1 cellular context compared by ENCODE assay signal in genomic region chr2:3536682-3537632, GRCh38.
A peak's percentile ranks its signal among the peaks of the same experiment; 100 is the strongest.
TF ChIP-seq lines count a peak whose summit lies in the region.

No MANE protein-coding gene starts in this region.

TF ChIP-seq in HepG2, 621 proteins besides CTCF, POLR2A, EP300 and RAD21 (continued from another document):
- TF ChIP-seq TIGD3 (CRISPR knock-in tag; IDR thresholded peaks at IDR 0.05; ENCODE audit: borderline replicate concordance), result no peak
- TF ChIP-seq, protein P1, sequence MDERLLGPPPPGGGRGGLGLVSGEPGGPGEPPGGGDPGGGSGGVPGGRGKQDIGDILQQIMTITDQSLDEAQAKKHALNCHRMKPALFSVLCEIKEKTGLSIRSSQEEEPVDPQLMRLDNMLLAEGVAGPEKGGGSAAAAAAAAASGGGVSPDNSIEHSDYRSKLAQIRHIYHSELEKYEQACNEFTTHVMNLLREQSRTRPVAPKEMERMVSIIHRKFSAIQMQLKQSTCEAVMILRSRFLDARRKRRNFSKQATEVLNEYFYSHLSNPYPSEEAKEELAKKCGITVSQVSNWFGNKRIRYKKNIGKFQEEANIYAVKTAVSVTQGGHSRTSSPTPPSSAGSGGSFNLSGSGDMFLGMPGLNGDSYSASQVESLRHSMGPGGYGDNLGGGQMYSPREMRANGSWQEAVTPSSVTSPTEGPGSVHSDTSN (CRISPR knock-in tag; IDR thresholded peaks at IDR 0.05), result no peak; the same call in 1 of the 2 replicates
- no peak; the same call in 1 of the 2 replicates for TF ChIP-seq TBX2 (CRISPR knock-in tag; IDR thresholded peaks at IDR 0.05; ENCODE audit: borderline replicate concordance)
- TF ChIP-seq GABPA (IDR thresholded peaks at IDR 0.05; ENCODE audit: low read depth, low read length), result peak; percentile 50
- peak; percentile 75 for TF ChIP-seq GABPA (CRISPR knock-in tag; IDR thresholded peaks at IDR 0.05; ENCODE audit: low read depth)
- TF ChIP-seq MTF1 (CRISPR knock-in tag; IDR thresholded peaks at IDR 0.05), result no peak
- TF ChIP-seq, protein P2, sequence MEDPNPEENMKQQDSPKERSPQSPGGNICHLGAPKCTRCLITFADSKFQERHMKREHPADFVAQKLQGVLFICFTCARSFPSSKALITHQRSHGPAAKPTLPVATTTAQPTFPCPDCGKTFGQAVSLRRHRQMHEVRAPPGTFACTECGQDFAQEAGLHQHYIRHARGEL (CRISPR knock-in tag; IDR thresholded peaks at IDR 0.05), result no peak
- peak; percentile 62; the same call in 1 of the 2 replicates for TF ChIP-seq YEATS2 (CRISPR knock-in tag; IDR thresholded peaks at IDR 0.05; ENCODE audit: borderline replicate concordance)
- TF ChIP-seq JUND (CRISPR knock-in tag; IDR thresholded peaks at IDR 0.05), result no peak
- no peak for TF ChIP-seq ZNF180 (CRISPR knock-in tag; IDR thresholded peaks at IDR 0.05; ENCODE audit: borderline replicate concordance, low read depth)
- TF ChIP-seq ZNF230 (CRISPR knock-in tag; IDR thresholded peaks at IDR 0.05), result 0 out of 2 replicates have a peak, but pooled peaks have one; percentile 35
- TF ChIP-seq, protein P3, sequence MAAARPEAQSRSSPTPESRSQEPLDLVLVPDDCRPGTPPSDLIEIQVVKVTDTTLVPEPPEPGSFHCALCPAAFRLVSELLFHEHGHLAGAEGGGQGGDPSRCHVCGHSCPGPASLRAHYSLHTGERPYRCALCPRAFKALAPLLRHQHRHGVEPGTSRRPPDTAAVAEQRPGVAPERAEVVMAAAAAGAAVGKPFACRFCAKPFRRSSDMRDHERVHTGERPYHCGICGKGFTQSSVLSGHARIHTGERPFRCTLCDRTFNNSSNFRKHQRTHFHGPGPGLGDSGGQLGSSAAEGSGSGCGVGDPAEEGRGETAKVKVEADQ (CRISPR knock-in tag; IDR thresholded peaks at IDR 0.05; ENCODE audit: borderline replicate concordance), result no peak
- peak; percentile 2; the same call in 1 of the 2 replicates for TF ChIP-seq CHD4 (IDR thresholded peaks at IDR 0.05; ENCODE audit: borderline replicate concordance, low read length)
- no peak for TF ChIP-seq ZNF20 (CRISPR knock-in tag; IDR thresholded peaks at IDR 0.05)
- TF ChIP-seq ZNF644 (CRISPR knock-in tag; IDR thresholded peaks at IDR 0.05; ENCODE audit: low read depth), result peak; percentile 18; the same call in 1 of the 2 replicates
- TF ChIP-seq MEIS2 (CRISPR knock-in tag; IDR thresholded peaks at IDR 0.05), result peak; percentile 50; the same call in 1 of the 2 replicates
- peak; percentile 14; the same call in 1 of the 2 replicates for TF ChIP-seq DPF2 (CRISPR knock-in tag; IDR thresholded peaks at IDR 0.05; ENCODE audit: borderline replicate concordance, low read depth)
- peak; percentile 45; the same call in 1 of the 2 replicates for TF ChIP-seq HOXA3 (CRISPR knock-in tag; IDR thresholded peaks at IDR 0.05)
- no peak for TF ChIP-seq ZNF451 (CRISPR knock-in tag; IDR thresholded peaks at IDR 0.05)
- no peak for TF ChIP-seq FOXJ3 (CRISPR knock-in tag; IDR thresholded peaks at IDR 0.05; ENCODE audit: borderline replicate concordance)
- TF ChIP-seq DMAP1 (CRISPR knock-in tag; IDR thresholded peaks at IDR 0.05), result peak; percentile 53; the same call in 1 of the 2 replicates
- peak; percentile 73 for TF ChIP-seq GABPB1 (CRISPR knock-in tag; IDR thresholded peaks at IDR 0.05)
- TF ChIP-seq HOXA9 (CRISPR knock-in tag; IDR thresholded peaks at IDR 0.05; ENCODE audit: borderline replicate concordance), result no peak
- TF ChIP-seq THAP11 (CRISPR knock-in tag; IDR thresholded peaks at IDR 0.05), result no peak; the same call in 1 of the 2 replicates
